ENCODE assay signal across 11 cellular contexts in the genomic region with DNA sequence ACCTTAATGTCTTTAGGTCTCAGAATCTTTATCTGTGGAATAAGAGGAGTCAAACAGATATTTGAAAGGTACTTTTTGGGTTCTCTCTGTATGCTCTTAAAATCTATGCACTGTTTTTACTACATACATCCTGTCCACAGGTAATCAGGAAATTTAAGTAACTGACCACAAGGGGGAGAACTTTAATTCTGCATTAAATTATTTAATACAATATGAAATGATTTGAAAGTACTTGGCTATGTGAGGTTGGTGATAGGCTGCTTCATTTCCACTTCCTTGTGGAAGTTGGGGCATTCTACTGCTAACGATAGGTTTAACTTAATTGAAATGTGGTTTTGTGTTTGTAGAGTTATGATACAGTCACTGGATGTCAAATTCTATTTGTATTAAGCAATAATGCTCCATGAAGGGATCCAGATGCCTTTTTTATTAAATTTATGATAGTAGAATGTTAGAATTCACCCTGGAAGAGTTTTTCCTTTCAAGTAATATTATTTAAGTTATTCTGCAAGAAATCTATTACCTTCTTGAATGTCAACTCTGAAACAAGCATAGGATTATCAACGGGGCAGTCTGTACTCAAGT. TPM values are rescaled to one million over a fixed set of nuclear protein-coding genes. Genes with fewer than 3 reads are reported as not detected.
A peak's percentile ranks its signal among the peaks of the same experiment; 100 is the strongest.
DNase-seq lines count a peak whose midpoint lies in the region; ATAC-seq, FAIRE-seq and TF ChIP-seq lines count a peak whose summit lies in the region.
"Had no signal": no experiment of that assay in that cellular context is flagged by ENCODE, and none has a peak within 500 bp of the region (broad histone marks: within the 10 kb centered on the region; RNA-seq: fewer than 3 reads in every experiment).

No MANE protein-coding gene starts in this region.

- H3K9me3 ChIP-seq in K562 (replicated peaks; ENCODE audit: control insufficient read depth, insufficient read depth, low read depth, low read length): no peaks in the 10 kb centered on the region
- no peaks in the 10 kb centered on the region for H3K9me3 ChIP-seq in naive thymus-derived CD4-positive, alpha-beta T cell (ENCODE audit: control insufficient read depth in 2 of 3, low read length in 3 of 3)

- 16% methylated on average over 2 of the region's 2 CpGs for WGBS in K562 (ENCODE audit: insufficient coverage, low coverage, missing lambda C conversion rate)

- H3K4me1 ChIP-seq in K562 (replicated peaks in 1 of 2; ENCODE audit: control insufficient read depth in 2 of 2, insufficient read depth in 2 of 2, low read length in 2 of 2): no peaks in the 10 kb centered on the region
- no peaks in the 10 kb centered on the region for H3K4me1 ChIP-seq in naive thymus-derived CD4-positive, alpha-beta T cell (ENCODE audit: control insufficient read depth in 2 of 2, insufficient read depth in 2 of 2, low read length in 2 of 2)

- TF ChIP-seq CTCF in K562 (IDR thresholded peaks at IDR 0.05 in 2 of 3, conservative IDR thresholded peaks at IDR 0.05 in 1 of 3; ENCODE audit: insufficient read depth in 2 of 3, low read depth in 1 of 3, low read length in 3 of 3): peak; percentile 33 to 51 (median 36); a peak in 3 of 6 replicates

- H3K27me3 Mint-ChIP-seq in naive thymus-derived CD4-positive, alpha-beta T cell: no peaks in the 10 kb centered on the region
- H3K27me3 Mint-ChIP-seq: CD4-positive, CD25-positive, alpha-beta regulatory T cell had no signal

- H2AFZ ChIP-seq in K562 (ENCODE audit: low read depth, low read length): no peak overlapping the region

- peak; percentile 9 to 53; a peak in 2 of 4 replicates for TF ChIP-seq RAD21 in K562 (CRISPR knock-in tag; conservative IDR thresholded peaks at IDR 0.05 in 1 of 2, IDR thresholded peaks at IDR 0.05 in 1 of 2)

- no peaks in the 10 kb centered on the region for H3K27me3 ChIP-seq in K562 (ENCODE audit: control insufficient read depth in 2 of 2, insufficient read depth in 2 of 2, low read length in 2 of 2)
- no peaks in the 10 kb centered on the region for H3K27me3 ChIP-seq in naive thymus-derived CD4-positive, alpha-beta T cell (ENCODE audit: control insufficient read depth in 2 of 2, insufficient read depth in 2 of 2, low read length in 2 of 2)

- no peak overlapping the region for H3K4me2 ChIP-seq in K562 (ENCODE audit: insufficient read depth, low read length)

- DNase-seq in NCI-H2171 treated with DMSO at 0.1 percent for 48 hours (lab: John Stamatoyannopoulos, UW): peak; percentile 7
- DNase-seq in NCI-H2171 (lab: John Stamatoyannopoulos, UW): no peak
- DNase-seq in Jurkat, Clone E6-1 (ENCODE audit: low read depth, low spot score): peak; percentile 17
- DNase-seq in K562 (ENCODE audit: extremely low read depth in 1 of 4, low spot score in 3 of 4): peak in 2 of 4 experiments; percentile 9 to 15
- peak in 6 of 9 donors; percentile 1 to 42 (median 33) for DNase-seq in naive thymus-derived CD4-positive, alpha-beta T cell
- DNase-seq in effector CD4-positive, alpha-beta T cell: no peak
- no peak for DNase-seq in GDM1 (lab: John Stamatoyannopoulos, UW)
- no peak for DNase-seq in activated T-cell treated with anti-CD3 and anti-CD28 coated beads for 4 hours

- TF ChIP-seq POLR2A in K562 (conservative IDR thresholded peaks at IDR 0.05): no peak

- CTCF ChIA-PET in K562 (lab: Yijun Ruan, JAX; ENCODE audit: low intra/inter-chr PET ratio): no interaction called here
- CTCF ChIA-PET in naive thymus-derived CD4-positive, alpha-beta T cell (lab: Charles Lee): interaction anchor here (2.6 kb wide), 1 partner anchor 833 kb away, joined by 14 read pairs; no protein-coding TSS in a partner anchor

- H3K36me3 Mint-ChIP-seq in naive thymus-derived CD4-positive, alpha-beta T cell: no peaks in the 10 kb centered on the region
- H3K36me3 Mint-ChIP-seq: CD4-positive, CD25-positive, alpha-beta regulatory T cell had no signal

- H4K20me1 ChIP-seq in K562 (replicated peaks; ENCODE audit: control insufficient read depth, insufficient read depth, low read length): no peaks in the 10 kb centered on the region

- no peak overlapping the region for H3K4me3 ChIP-seq in Jurkat, Clone E6-1 (ENCODE audit: low read length)
- H3K4me3 ChIP-seq in K562: no peak overlapping the region
- H3K4me3 ChIP-seq in naive thymus-derived CD4-positive, alpha-beta T cell (ENCODE audit: low read length): no peak overlapping the region

- ATAC-seq in K562: peak; percentile 62
- no peak for ATAC-seq in naive thymus-derived CD4-positive, alpha-beta T cell

- POLR2A ChIA-PET in K562 (lab: Yijun Ruan, JAX): no interaction called here
- POLR2A ChIA-PET in naive thymus-derived CD4-positive, alpha-beta T cell (lab: Charles Lee): no interaction called here

- H3K4me1 Mint-ChIP-seq in naive thymus-derived CD4-positive, alpha-beta T cell: no peaks in the 10 kb centered on the region
- H3K4me1 Mint-ChIP-seq: CD4-positive, CD25-positive, alpha-beta regulatory T cell had no signal

- BruUV-seq in K562 (replicated peaks; lab: Mats Ljungman, UMichigan): no TSS peak

- no peak overlapping the region for H3K27ac Mint-ChIP-seq in naive thymus-derived CD4-positive, alpha-beta T cell

- H3K27ac ChIP-seq in K562 (ENCODE audit: extremely low read depth, low read depth, low read length): no peak overlapping the region
- no peak overlapping the region for H3K27ac ChIP-seq in naive thymus-derived CD4-positive, alpha-beta T cell (ENCODE audit: low read depth, low read length)

- FAIRE-seq in K562 (lab: Jason Lieb, UNC): no peak
- FAIRE-seq: TTC549 had no signal

- H3K9ac ChIP-seq in K562 (ENCODE audit: insufficient read depth in 1 of 2, low read depth in 2 of 2, low read length in 2 of 2): no peak overlapping the region

- no peak for TF ChIP-seq EP300 in K562 (IDR thresholded peaks at IDR 0.05; ENCODE audit: low read length)

- no peaks in the 10 kb centered on the region for H3K79me2 ChIP-seq in K562 (ENCODE audit: control insufficient read depth, insufficient read depth, low read length)

- no peaks in the 10 kb centered on the region for H3K36me3 ChIP-seq in K562 (ENCODE audit: control insufficient read depth, insufficient read depth, low read length)
- no peaks in the 10 kb centered on the region for H3K36me3 ChIP-seq in naive thymus-derived CD4-positive, alpha-beta T cell (ENCODE audit: control insufficient read depth in 2 of 3, insufficient read depth in 3 of 3, low read length in 3 of 3)

- H3K9me3 Mint-ChIP-seq in naive thymus-derived CD4-positive, alpha-beta T cell: no peaks in the 10 kb centered on the region

- in situ Hi-C loops in K562 (cut with MboI): no loop called here

- H3K9me1 ChIP-seq in K562 (ENCODE audit: control insufficient read depth, insufficient read depth, low read length): no peaks in the 10 kb centered on the region

- no peak overlapping the region for H3K4me3 Mint-ChIP-seq in naive thymus-derived CD4-positive, alpha-beta T cell
- H3K4me3 Mint-ChIP-seq: CD4-positive, CD25-positive, alpha-beta regulatory T cell had no signal

- intact Hi-C loops in K562 (cut with micrococcal nuclease): loop anchor here (1.0 kb wide), 1 partner anchor 1638 kb away; no protein-coding TSS in a partner anchor
- intact Hi-C loops in naive thymus-derived CD4-positive, alpha-beta T cell (cut with micrococcal nuclease): loop anchor here (1.0 to 10.0 kb wide), 5 partner anchors 834 to 1637 kb away; no protein-coding TSS in a partner anchor

RNA-seq across cellular contexts. Expression of gene TEX47, which starts 6.0 kb away (rescaled TPM):
- polyA plus RNA-seq in Jurkat, Clone E6-1 (2012; ENCODE audit: insufficient read depth, insufficient read length): not detected
- total RNA-seq in K562 (2011; cell fraction: chromatin; rRNA removed; ENCODE audit: low replicate concordance): not detected in 2 replicates
- total RNA-seq in K562 (2011; cell fraction: nucleolus; rRNA removed): not detected in 2 replicates
- not detected in 2 replicates for total RNA-seq in K562 (2011; cell fraction: nucleoplasm; rRNA removed)
- total RNA-seq in K562 (2014; rRNA removed) (not detected in 2 replicates), K562 (2014; rRNA removed; fragmentation: Illumina TruSeq; extraction: Trizol) (not detected in 2 replicates), K562 (2015; rRNA removed; fragmentation: Illumina TruSeq; extraction: Trizol) (not detected in 2 replicates), K562 (2021) (not detected in 2 replicates)
- polyA plus RNA-seq in K562 (2011; rRNA removed) (not detected in 2 replicates), K562 (2014; fragmentation: Illumina TruSeq; extraction: Trizol) (not detected in 2 replicates), K562 (2014; fragmentation: Nextera tagmentation; extraction: Ambion mirVana) (not detected), K562 (2014; rRNA removed) (not detected in 2 replicates)
- not detected in 2 replicates for polyA plus RNA-seq in K562 (2011; cell fraction: cytosol; rRNA removed)
- not detected in 2 replicates for polyA plus RNA-seq in K562 (2011; cell fraction: nucleus; rRNA removed)
- polyA plus RNA-seq in K562 (2012): not detected in 2 replicates
- polyA minus RNA-seq in K562 (2011; rRNA and poly(A)+ RNA removed): not detected in 2 replicates
- polyA minus RNA-seq in K562 (2011; cell fraction: cytosol; rRNA and poly(A)+ RNA removed): not detected in 2 replicates
- polyA minus RNA-seq in K562 (2011; cell fraction: nucleus; rRNA and poly(A)+ RNA removed): not detected in 2 replicates
- total RNA-seq in naive thymus-derived CD4-positive, alpha-beta T cell: not detected
- not detected for polyA plus RNA-seq in naive thymus-derived CD4-positive, alpha-beta T cell
- total RNA-seq: CD4-positive, CD25-positive, alpha-beta regulatory T cell; pulmonary artery endothelial cell had no signal
- polyA plus RNA-seq: CD4-positive, CD25-positive, alpha-beta regulatory T cell had no signal

RNA-seq across cellular contexts. Expression of gene ZNF804B, which starts 30.1 kb away (rescaled TPM):
- not detected for polyA plus RNA-seq in Jurkat, Clone E6-1 (2012; ENCODE audit: insufficient read depth, insufficient read length)
- 0.09 TPM in 1 of 2 replicates, not detected in the other for total RNA-seq in K562 (2011; cell fraction: chromatin; rRNA removed; ENCODE audit: low replicate concordance)
- total RNA-seq in K562 (2011; cell fraction: nucleolus; rRNA removed): under 0.01 TPM in 1 of 2 replicates, not detected in the other
- not detected in 2 replicates for total RNA-seq in K562 (2011; cell fraction: nucleoplasm; rRNA removed)
- total RNA-seq in K562 (2014; rRNA removed) (0.08 and 0.09 TPM in 2 replicates), K562 (2014; rRNA removed; fragmentation: Illumina TruSeq; extraction: Trizol) (0.03 TPM in 1 of 2 replicates, not detected in the other), K562 (2015; rRNA removed; fragmentation: Illumina TruSeq; extraction: Trizol) (0.22 and 0.23 TPM in 2 replicates), K562 (2021) (0.04 and 0.07 TPM in 2 replicates)
- polyA plus RNA-seq in K562 (2011; rRNA removed) (not detected in 2 replicates), K562 (2014; fragmentation: Illumina TruSeq; extraction: Trizol) (not detected in 2 replicates), K562 (2014; fragmentation: Nextera tagmentation; extraction: Ambion mirVana) (not detected), K562 (2014; rRNA removed) (not detected in 2 replicates)
- polyA plus RNA-seq in K562 (2011; cell fraction: cytosol; rRNA removed): not detected in 2 replicates
- polyA plus RNA-seq in K562 (2011; cell fraction: nucleus; rRNA removed): 0.20 TPM in 1 of 2 replicates, not detected in the other
- 0.08 and 0.12 TPM in 2 replicates for polyA plus RNA-seq in K562 (2012)
- polyA minus RNA-seq in K562 (2011; rRNA and poly(A)+ RNA removed): 0.07 TPM in 1 of 2 replicates, not detected in the other
- polyA minus RNA-seq in K562 (2011; cell fraction: cytosol; rRNA and poly(A)+ RNA removed): not detected in 2 replicates
- polyA minus RNA-seq in K562 (2011; cell fraction: nucleus; rRNA and poly(A)+ RNA removed): 0.13 TPM in 1 of 2 replicates, not detected in the other
- total RNA-seq in naive thymus-derived CD4-positive, alpha-beta T cell: not detected
- not detected for polyA plus RNA-seq in naive thymus-derived CD4-positive, alpha-beta T cell
- total RNA-seq: CD4-positive, CD25-positive, alpha-beta regulatory T cell; pulmonary artery endothelial cell had no signal
- polyA plus RNA-seq: CD4-positive, CD25-positive, alpha-beta regulatory T cell had no signal

Comparison
In these comparisons a context has a peak if more than half of its experiments do, and no peak if none do; other contexts are left out.
1. DNase-seq: peak in NCI-H2171 treated with DMSO at 0.1 percent for 48 hours (single experiment), Jurkat, Clone E6-1 (single experiment) and naive thymus-derived CD4-positive, alpha-beta T cell (6 of 9); none in NCI-H2171 (single experiment), effector CD4-positive, alpha-beta T cell (single experiment), GDM1 (single experiment) and activated T-cell treated with anti-CD3 and anti-CD28 coated beads for 4 hours (single experiment).